Comparison of ENCODE assay signal across 8 cellular contexts in genomic region chr10:133378251-133379096, GRCh38. TPM values are rescaled to one million over a fixed set of nuclear protein-coding genes. Genes with fewer than 3 reads are reported as not detected.
DNase-seq lines count a peak whose midpoint lies in the region; ATAC-seq and TF ChIP-seq lines count a peak whose summit lies in the region.

No MANE protein-coding gene starts in this region.

- H3K9ac ChIP-seq in HUES64 (ENCODE audit: low read depth, low read length) (peak overlapping the region; percentile 19; the same call in 1 of the 2 replicates), iPS-18a (ENCODE audit: low read length) (no peak overlapping the region)

- TF ChIP-seq POLR2A in breast epithelium (IDR thresholded peaks at IDR 0.05): no peak

- H3K27ac ChIP-seq in HUES64 (ENCODE audit: low read depth, low read length) (no peak overlapping the region), breast epithelium (peak overlapping the region; percentile 54 to 85), iPS-18a (ENCODE audit: low read length) (no peak overlapping the region)

- WGBS in HUES64: under 1% methylated on average over 77 of the region's 90 CpGs

- no peak for TF ChIP-seq CTCF in breast epithelium (IDR thresholded peaks at IDR 0.05)

- ATAC-seq in GM21360 (IDR thresholded peaks at IDR 0.05; ENCODE audit: unreplicated experiment) (peak; percentile 39), sciatic nerve (peak; percentile 72)

- H3K4me3 ChIP-seq in HUES64 (ENCODE audit: low read length) (peak overlapping the region; percentile 66), breast epithelium (peak overlapping the region; percentile 76 to 90 (median 81)), iPS-18a (ENCODE audit: low read length) (peak overlapping the region; percentile 75)

- H3K9me3 ChIP-seq in HUES64 (ENCODE audit: insufficient read depth, low read depth, low read length) (no peaks in the 10 kb centered on the region), breast epithelium (no peaks in the 10 kb centered on the region), iPS-18a (ENCODE audit: control insufficient read depth, low read depth, low read length) (no peaks in the 10 kb centered on the region)

- no peaks in the 10 kb centered on the region for H3K4me1 ChIP-seq in HUES64 (ENCODE audit: insufficient read depth, low read length)
- no peaks in the 10 kb centered on the region for H3K4me1 ChIP-seq in breast epithelium
- H3K4me1 ChIP-seq in iPS-18a (ENCODE audit: control insufficient read depth, low read depth, low read length): peaks cover 2% of the 10 kb centered on the region

- DNase-seq in D341Med (ENCODE audit: low spot score) (peak; percentile 63), T-helper 9 cell (peak; percentile 45), breast epithelium (ENCODE audit: low spot score in 2 of 2) (no peak), sciatic nerve (ENCODE audit: low spot score) (peak; percentile 88), NCI-H2029 (lab: John Stamatoyannopoulos, UW) (no peak)

- intact Hi-C loops in breast epithelium (cut with DNase I; ENCODE audit: low total_unique reads) (loop anchor here (2.0 kb wide), 1 partner anchor 22 kb away; no protein-coding TSS in a partner anchor), sciatic nerve (cut with DNase I) (no loop called here)

- H3K27me3 ChIP-seq in HUES64 (ENCODE audit: insufficient read depth, low read length) (peaks cover 63% of the 10 kb centered on the region), breast epithelium (no peaks in the 10 kb centered on the region), iPS-18a (ENCODE audit: control insufficient read depth, insufficient read depth, low read length) (peaks cover 57% of the 10 kb centered on the region)

- H3K36me3 ChIP-seq in HUES64 (ENCODE audit: insufficient read depth, low read length) (no peaks in the 10 kb centered on the region), breast epithelium (no peaks in the 10 kb centered on the region), iPS-18a (ENCODE audit: control insufficient read depth, low read depth, low read length) (no peaks in the 10 kb centered on the region)

RNA-seq across cellular contexts. Expression of gene PAOX, which starts 0.6 kb away (rescaled TPM):
- polyA plus RNA-seq in HUES64 (2013, experiment 1 of 2): 2.7 TPM
- polyA plus RNA-seq in HUES64 (2013, experiment 2 of 2): 3.4 TPM
- total RNA-seq in breast epithelium (10 to 100 TPM in 1 of 3 donors, 1 to 10 TPM in 2; 7.5 to 10.5 (median 8.6) TPM), sciatic nerve (9.6 TPM)

RNA-seq across cellular contexts. Expression of gene ECHS1, which starts 5.3 kb away (rescaled TPM):
- 101 TPM for polyA plus RNA-seq in HUES64 (2013, experiment 1 of 2)
- polyA plus RNA-seq in HUES64 (2013, experiment 2 of 2): 95.3 TPM
- 100 to 1,000 TPM in 1 of 3 donors, 10 to 100 TPM in 2; 71.8 to 165 (median 84.2) TPM for total RNA-seq in breast epithelium
- total RNA-seq in sciatic nerve: 64.1 TPM

RNA-seq across cellular contexts. Expression of gene MTG1, which starts 15.5 kb away (rescaled TPM):
- polyA plus RNA-seq in HUES64 (2013, experiment 1 of 2): 49.5 TPM
- polyA plus RNA-seq in HUES64 (2013, experiment 2 of 2): 38.2 TPM
- 10 to 100 TPM; 22.9 to 56.4 (median 37.0) TPM for total RNA-seq in breast epithelium
- total RNA-seq in sciatic nerve: 44.0 TPM

RNA-seq across cellular contexts. Expression of gene FUOM, which starts 20.7 kb away (rescaled TPM):
- polyA plus RNA-seq in HUES64 (2013, experiment 1 of 2): 18.3 TPM
- polyA plus RNA-seq in HUES64 (2013, experiment 2 of 2): 21.7 TPM
- 10 to 100 TPM; 13.8 to 31.5 (median 31.2) TPM for total RNA-seq in breast epithelium
- 35.2 TPM for total RNA-seq in sciatic nerve

RNA-seq across cellular contexts. Expression of gene PRAP1, which starts 31.3 kb away (rescaled TPM):
- 0.30 TPM for polyA plus RNA-seq in HUES64 (2013, experiment 1 of 2)
- polyA plus RNA-seq in HUES64 (2013, experiment 2 of 2): not detected
- total RNA-seq in breast epithelium (not detected), sciatic nerve (9.9 TPM)

Comparison
In these comparisons a context has a peak if more than half of its experiments do, and no peak if none do; other contexts are left out.
1. DNase-seq: peak in D341Med (single experiment), T-helper 9 cell (single experiment) and sciatic nerve (single experiment); none in breast epithelium (0 of 2) and NCI-H2029 (single experiment).
2. H3K27ac ChIP-seq: peak in breast epithelium (2 of 2); none in HUES64 (single experiment) and iPS-18a (single experiment).
3. Peak in every context shown above with its lines, with median percentiles within 50 percentile points of each other: H3K4me3 ChIP-seq.